Comparison of ENCODE assay signal across 12 cellular contexts in the genomic region with DNA sequence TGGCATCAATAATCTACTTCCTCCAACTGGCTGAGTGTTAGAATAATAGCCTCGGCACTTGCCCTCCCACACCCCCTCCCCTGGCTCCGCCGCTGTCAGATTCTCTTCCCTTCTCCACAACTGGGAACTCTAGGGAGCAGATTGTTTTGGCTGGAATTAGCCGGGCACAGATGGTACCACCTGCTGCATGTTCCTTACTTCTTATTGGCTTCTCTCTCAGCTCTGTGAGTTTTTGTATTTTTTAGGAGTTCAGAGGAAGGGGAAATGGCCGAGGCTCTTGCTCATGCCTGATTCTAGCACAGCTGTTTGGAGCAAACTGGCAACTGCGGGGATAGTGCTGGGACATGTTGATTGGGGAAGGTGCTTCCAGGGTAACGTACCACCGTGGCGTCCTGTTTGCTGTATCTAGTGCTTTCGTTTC.
DNase-seq lines count a peak whose midpoint lies in the region; ATAC-seq, FAIRE-seq and TF ChIP-seq lines count a peak whose summit lies in the region.
"Had no signal": no experiment of that assay in that cellular context is flagged by ENCODE, and none has a peak within 500 bp of the region (broad histone marks: within the 10 kb centered on the region; RNA-seq: fewer than 3 reads in every experiment).

No MANE protein-coding gene starts in this region.

- dilution Hi-C loops in endothelial cell of umbilical vein (cut with MboI; ENCODE audit: extremely low pct_ligation_motif_present, low sequenced_read_pairs) = no loop called here

- H3K79me2 ChIP-seq in HepG2 (ENCODE audit: insufficient read depth, low read length) = no peaks in the 10 kb centered on the region
- no peaks in the 10 kb centered on the region for H3K79me2 ChIP-seq in endothelial cell of umbilical vein (ENCODE audit: control insufficient read depth, insufficient read depth, low read length)

- H2AFZ ChIP-seq in HepG2 (ENCODE audit: low read length) (no peak overlapping the region), endothelial cell of umbilical vein (ENCODE audit: low read depth, low read length) (peak overlapping the region; percentile 10)

- TF ChIP-seq RAD21 in HepG2 (CRISPR knock-in tag; IDR thresholded peaks at IDR 0.05) = no peak

- CTCF ChIA-PET in HepG2 (lab: Yijun Ruan, JAX; ENCODE audit: low intra/inter-chr PET ratio, low total read pairs) (no interaction called here), endothelial cell of umbilical vein (lab: Charles Lee) (no interaction called here)

- H3K4me1 ChIP-seq in right lobe of liver = no peaks in the 10 kb centered on the region
- no peaks in the 10 kb centered on the region for H3K4me1 ChIP-seq in HepG2 (ENCODE audit: insufficient read depth, low read length)
- peaks cover 3% of the 10 kb centered on the region for H3K4me1 ChIP-seq in endothelial cell of umbilical vein (ENCODE audit: control insufficient read depth, extremely low read depth, insufficient read depth, low read length)

- H3K27me3 ChIP-seq in right lobe of liver (no peaks in the 10 kb centered on the region), HepG2 (ENCODE audit: control insufficient read depth in 1 of 2, insufficient read depth in 2 of 2, low read length in 2 of 2) (peaks cover 0 to 3% of the 10 kb centered on the region in 2 experiments; a peak in 2 of 5 replicates), endothelial cell of umbilical vein (ENCODE audit: control insufficient read depth in 2 of 2, insufficient read depth in 2 of 2, low read length in 2 of 2) (no peaks in the 10 kb centered on the region)

- no peaks in the 10 kb centered on the region for H4K20me1 ChIP-seq in HepG2 (ENCODE audit: insufficient read depth, low read length)
- H4K20me1 ChIP-seq in endothelial cell of umbilical vein (replicated peaks; ENCODE audit: control insufficient read depth, extremely low read depth, insufficient read depth, low read length) = no peaks in the 10 kb centered on the region

- H3K27ac ChIP-seq in right lobe of liver (no peak overlapping the region), HepG2 (ENCODE audit: extremely low read length, insufficient read depth, low read length) (no peak overlapping the region), endothelial cell of umbilical vein (ENCODE audit: insufficient read depth, low read depth, low read length) (no peak overlapping the region)

- H3K36me3 ChIP-seq in right lobe of liver (no peaks in the 10 kb centered on the region), HepG2 (replicated peaks in 1 of 2; ENCODE audit: control insufficient read depth in 1 of 2, insufficient read depth in 2 of 2, low read length in 2 of 2) (no peaks in the 10 kb centered on the region), endothelial cell of umbilical vein (ENCODE audit: control insufficient read depth in 2 of 2, extremely low read depth in 1 of 2, insufficient read depth in 2 of 2, low read length in 2 of 2) (no peaks in the 10 kb centered on the region)

- H3K9me1 ChIP-seq in endothelial cell of umbilical vein (replicated peaks; ENCODE audit: control insufficient read depth, extremely low read depth, insufficient read depth, low read length) = no peaks in the 10 kb centered on the region

- H3K9ac ChIP-seq in HepG2 (ENCODE audit: insufficient read depth, low read depth, low read length) (no peak overlapping the region), endothelial cell of umbilical vein (replicated peaks; ENCODE audit: extremely low read depth, insufficient read depth, low read length) (no peak overlapping the region)

- in situ Hi-C loops in HepG2 (cut with HindIII; ENCODE audit: extremely low pct_ligation_motif_present, low pct_unique_long_range_greater_than_20kb) = no loop called here

- no peak for TF ChIP-seq POLR2A in right lobe of liver (IDR thresholded peaks at IDR 0.05)
- no peak for TF ChIP-seq POLR2A in HepG2 (IDR thresholded peaks at IDR 0.05; ENCODE audit: insufficient read depth in 1 of 2, low read depth in 2 of 2, low read length in 2 of 2)
- TF ChIP-seq POLR2A in endothelial cell of umbilical vein (IDR thresholded peaks at IDR 0.05; ENCODE audit: low read depth, low read length) = no peak

- BruUV-seq in HepG2 (replicated peaks; lab: Mats Ljungman, UMichigan) = no TSS peak
- no TSS peak for BruUV-seq in endothelial cell of umbilical vein (replicated peaks; lab: Mats Ljungman, UMichigan)

- H3K4me2 ChIP-seq in HepG2 (ENCODE audit: low read depth, low read length) (no peak overlapping the region), endothelial cell of umbilical vein (ENCODE audit: insufficient read depth, low read length) (no peak overlapping the region)

- intact Hi-C loops in right lobe of liver (cut with DNase I) (no loop called here), HepG2 (cut with micrococcal nuclease; ENCODE audit: unreplicated experiment) (no loop called here), endothelial cell of umbilical vein (cut with micrococcal nuclease) (no loop called here)

- TF ChIP-seq CTCF in right lobe of liver (IDR thresholded peaks at IDR 0.05) (no peak), HepG2 (CRISPR knock-in tag; IDR thresholded peaks at IDR 0.05) (no peak), endothelial cell of umbilical vein (IDR thresholded peaks at IDR 0.05; ENCODE audit: extremely low read depth in 1 of 2, insufficient read depth in 1 of 2, low read depth in 1 of 2, low read length in 2 of 2) (no peak)

- FAIRE-seq in HepG2 (lab: Jason Lieb, UNC) = no peak
- FAIRE-seq in endothelial cell of umbilical vein (lab: Jason Lieb, UNC) = no peak
- FAIRE-seq: A204.1 had no signal

- POLR2A ChIA-PET in HepG2 (lab: Yijun Ruan, JAX) = no interaction called here
- POLR2A ChIA-PET in endothelial cell of umbilical vein (lab: Charles Lee) = no interaction called here

- DNase-seq in right lobe of liver (no peak), HepG2 (ENCODE audit: low spot score) (no peak), endothelial cell of umbilical vein (ENCODE audit: low read depth, low spot score) (peak; percentile 66), myocyte (ENCODE audit: low read depth) (peak; percentile 86), RKO (ENCODE audit: low spot score) (no peak), NCI-H2196 (lab: John Stamatoyannopoulos, UW; ENCODE audit: unreplicated experiment) (no peak), NCI-H1092 treated with DMSO at 0.1 percent for 48 hours (lab: John Stamatoyannopoulos, UW) (no peak)
- no peak for DNase-seq in central memory CD4-positive, alpha-beta T cell
- DNase-seq: DND-41, NCI-H1092, OCI-M1 had no signal

- H3K4me3 ChIP-seq in right lobe of liver (no peak overlapping the region), HepG2 (replicated peaks in 1 of 3; ENCODE audit: insufficient read depth in 1 of 3, low read depth in 2 of 3, low read length in 3 of 3) (no peak overlapping the region), endothelial cell of umbilical vein (replicated peaks in 1 of 3; ENCODE audit: insufficient read depth in 1 of 3, low read depth in 1 of 3, low read length in 3 of 3) (peak overlapping the region in 1 of 3 experiments; percentile 0)

- 31% methylated on average over 10 of the region's 10 CpGs for WGBS in right lobe of liver (ENCODE audit: insufficient coverage, low coverage, low lambda C conversion rate, missing lambda C conversion rate)
- WGBS in HepG2 (ENCODE audit: low lambda C conversion rate) = 28% methylated on average over 10 of the region's 10 CpGs

- ATAC-seq in right lobe of liver = peak; percentile 34 to 47 (median 44)
- no peak for ATAC-seq in HepG2

- no peaks in the 10 kb centered on the region for H3K9me3 ChIP-seq in right lobe of liver
- H3K9me3 ChIP-seq in HepG2 (ENCODE audit: low read length) = no peaks in the 10 kb centered on the region
- no peaks in the 10 kb centered on the region for H3K9me3 ChIP-seq in endothelial cell of umbilical vein (replicated peaks; ENCODE audit: control insufficient read depth, insufficient read depth, low read length)

- TF ChIP-seq EP300 in HepG2 (IDR thresholded peaks at IDR 0.05; ENCODE audit: low read depth in 2 of 2, low read length in 2 of 2) (no peak), HepG2 (CRISPR knock-in tag; IDR thresholded peaks at IDR 0.05; ENCODE audit: borderline replicate concordance) (no peak)

TF ChIP-seq in HepG2, 621 proteins besides CTCF, POLR2A, EP300 and RAD21:
- TF ChIP-seq NFRKB (IDR thresholded peaks at IDR 0.05) (no peak), ZFP62 (CRISPR knock-in tag; IDR thresholded peaks at IDR 0.05) (no peak), RFXANK (CRISPR knock-in tag; IDR thresholded peaks at IDR 0.05) (no peak), KLF12 (CRISPR knock-in tag; IDR thresholded peaks at IDR 0.05; ENCODE audit: borderline replicate concordance) (no peak), ZNF234 (CRISPR knock-in tag; conservative IDR thresholded peaks at IDR 0.05) (no peak), MAFF (IDR thresholded peaks at IDR 0.05; ENCODE audit: low read depth, low read length) (no peak), JUND (CRISPR knock-in tag; IDR thresholded peaks at IDR 0.05) (no peak), ZEB1 (IDR thresholded peaks at IDR 0.05; ENCODE audit: insufficient replicate concordance, low read depth) (no peak), NONO (IDR thresholded peaks at IDR 0.05) (no peak), NONO (CRISPR knock-in tag; conservative IDR thresholded peaks at IDR 0.05) (no peak), ZNF205 (CRISPR knock-in tag; IDR thresholded peaks at IDR 0.05) (no peak)
- TF ChIP-seq, protein P1, sequence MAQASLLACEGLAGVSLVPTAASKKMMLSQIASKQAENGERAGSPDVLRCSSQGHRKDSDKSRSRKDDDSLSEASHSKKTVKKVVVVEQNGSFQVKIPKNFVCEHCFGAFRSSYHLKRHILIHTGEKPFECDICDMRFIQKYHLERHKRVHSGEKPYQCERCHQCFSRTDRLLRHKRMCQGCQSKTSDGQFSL (CRISPR knock-in tag; IDR thresholded peaks at IDR 0.05) = no peak

TF ChIP-seq in endothelial cell of umbilical vein, 7 proteins besides CTCF, POLR2A, EP300 and RAD21:
- TF ChIP-seq FOS (IDR thresholded peaks at IDR 0.05; ENCODE audit: borderline replicate concordance, insufficient read depth, low read length) = no peak
- no peak for TF ChIP-seq JUN (IDR thresholded peaks at IDR 0.05; ENCODE audit: borderline replicate concordance, insufficient read depth, insufficient read length, low read depth)
- no peak for TF ChIP-seq GATA2 (IDR thresholded peaks at IDR 0.05; ENCODE audit: insufficient read depth, insufficient read length, low read depth, low read length)
- TF ChIP-seq, protein P2, sequence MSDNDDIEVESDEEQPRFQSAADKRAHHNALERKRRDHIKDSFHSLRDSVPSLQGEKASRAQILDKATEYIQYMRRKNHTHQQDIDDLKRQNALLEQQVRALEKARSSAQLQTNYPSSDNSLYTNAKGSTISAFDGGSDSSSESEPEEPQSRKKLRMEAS (IDR thresholded peaks at IDR 0.05; ENCODE audit: insufficient read depth, insufficient read length) = no peak
- no peak for TF ChIP-seq POLR2AphosphoS5 (IDR thresholded peaks at IDR 0.05; ENCODE audit: insufficient read depth, low read depth, low read length)
- no peak for TF ChIP-seq MYC (IDR thresholded peaks at IDR 0.05; ENCODE audit: low read depth, low read length)
- no peak for TF ChIP-seq EZH2 (IDR thresholded peaks at IDR 0.05; ENCODE audit: borderline replicate concordance, low read depth, low read length, severe bottlenecking)

Comparison
In these comparisons a context has a peak if more than half of its experiments do, and no peak if none do; other contexts are left out.
1. DNase-seq: peak in endothelial cell of umbilical vein (single experiment) and myocyte (single experiment); none in right lobe of liver (0 of 3), HepG2 (single experiment), central memory CD4-positive, alpha-beta T cell (single experiment), RKO (single experiment), NCI-H2196 (single experiment) and NCI-H1092 treated with DMSO at 0.1 percent for 48 hours (single experiment).